23 cellular contexts compared by ENCODE assay signal in genomic region chr3:124438813-124439212, GRCh38.
"Had no signal": no experiment of that assay in that cellular context is flagged by ENCODE, and none has a peak within 500 bp of the region (broad histone marks: within the 10 kb centered on the region; RNA-seq: fewer than 3 reads in every experiment).

No MANE protein-coding gene starts in this region.

- H3K36me3 ChIP-seq: right lobe of liver, transverse colon, vagina had no signal

- H3K9me3 ChIP-seq: right lobe of liver, transverse colon, vagina had no signal

- FAIRE-seq: islet of Langerhans had no signal

- H3K4me1 ChIP-seq: heart right ventricle, right lobe of liver, transverse colon, vagina had no signal

- ATAC-seq: activated CD4-positive, alpha-beta T cell treated with anti-CD3 and anti-CD28 coated beads for 36 hours; activated T-cell treated with anti-CD3 and anti-CD28 coated beads, Interleukin-2, amount 50 U/mL, for 72 hours; heart right ventricle; natural killer cell treated with Interleukin-12 subunit alpha and Interleukin-12 subunit beta and Interleukin-15 and Interleukin-18, amount 100 ng/mL, for 72 hours; right lobe of liver; stimulated activated effector memory CD8-positive, alpha-beta T cell treated with anti-CD3 and anti-CD28 coated beads, Interleukin-12 subunit alpha, Interleukin-12 subunit beta, amount 100 ng/mL, for 72 hours; stimulated activated naive CD8-positive, alpha-beta T cell treated with anti-CD3 and anti-CD28 coated beads, Interleukin-15, amount 100 ng/mL, for 72 hours had no signal

- H3K27ac ChIP-seq: coronary artery, heart right ventricle, right lobe of liver, skin epidermis, transverse colon, vagina had no signal

- DNase-seq: activated CD4-positive, alpha-beta T cell treated with anti-CD3 and anti-CD28 coated beads for 36 hours; activated CD4-positive, alpha-beta T cell treated with anti-CD3 and anti-CD28 coated beads, Interleukin-2, amount 50 U/mL, for 4 hours; activated CD8-positive, alpha-beta memory T cell treated with anti-CD3 and anti-CD28 coated beads for 24 hours; activated CD8-positive, alpha-beta memory T cell treated with anti-CD3 and anti-CD28 coated beads, Interleukin-2, amount 50 U/mL, for 48 hours; activated effector memory CD4-positive, alpha-beta T cell treated with Interleukin-2 at 50 U/mL for 16 hours; activated naive CD4-positive, alpha-beta T cell treated with anti-CD3 and anti-CD28 coated beads, Interleukin-2, amount 10 ng/mL, durations not matched to agents 7 days and 5 days; activated T-cell treated with anti-CD3 and anti-CD28 coated beads, Interleukin-2, amount 50 U/mL, for 72 hours; amygdala; cerebellar nuclear complex; heart right ventricle; midbrain; occipital lobe; right lobe of liver; stimulated activated CD4-positive, alpha-beta T cell treated with anti-CD3 and anti-CD28 coated beads, Interleukin-2, amount 100 ng/mL, for 24 hours; stimulated activated naive CD8-positive, alpha-beta T cell treated with anti-CD3 and anti-CD28 coated beads, Interleukin-15, amount 100 ng/mL, for 72 hours; T-helper 9 cell; transverse colon had no signal

- H3K4me3 ChIP-seq: coronary artery, heart right ventricle, right lobe of liver, skin epidermis, transverse colon, vagina had no signal

- H3K27me3 ChIP-seq: heart right ventricle, right lobe of liver, transverse colon, vagina had no signal
